7 cellular contexts compared by ENCODE assay signal in the genomic region with DNA sequence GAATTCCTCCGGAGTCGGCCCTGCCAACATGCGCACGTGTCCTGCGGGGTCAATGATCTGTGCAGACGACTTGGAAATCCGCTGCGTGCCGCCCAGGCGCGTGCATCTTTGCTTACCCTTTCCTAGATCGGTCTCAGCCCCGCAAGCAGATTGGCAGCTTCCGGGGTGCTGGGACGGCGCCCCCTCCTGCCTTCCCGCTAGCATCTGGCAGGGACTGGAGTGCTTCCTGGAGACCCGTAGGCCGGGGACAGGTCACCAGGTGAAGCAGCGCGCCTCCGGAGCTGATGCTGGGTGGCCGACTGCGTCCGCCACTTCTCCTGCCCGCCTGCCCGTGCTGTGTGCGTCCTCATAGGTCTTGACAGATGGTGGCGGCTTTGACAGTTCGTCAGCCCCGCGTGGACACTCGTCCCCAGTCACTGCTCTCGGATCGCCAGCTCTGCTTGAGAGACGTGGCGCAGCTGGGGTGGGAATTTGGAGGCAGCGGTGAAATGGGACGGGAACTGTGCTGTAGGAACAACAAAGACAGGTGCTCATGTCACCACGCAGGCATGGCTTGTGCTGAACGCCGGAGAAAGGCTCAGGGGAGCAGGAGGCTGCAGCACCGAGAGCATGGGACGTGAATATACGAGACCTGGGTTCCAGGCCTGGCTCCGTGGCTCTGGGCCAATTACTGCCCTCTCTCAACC. TPM values are rescaled to one million over a fixed set of nuclear protein-coding genes. Genes with fewer than 3 reads are reported as not detected.
A peak's percentile ranks its signal among the peaks of the same experiment; 100 is the strongest.
DNase-seq lines count a peak whose midpoint lies in the region; ATAC-seq, FAIRE-seq and TF ChIP-seq lines count a peak whose summit lies in the region.

No MANE protein-coding gene starts in this region.

- no peaks in the 10 kb centered on the region for H3K9me3 Mint-ChIP-seq in activated naive CD8-positive, alpha-beta T cell treated with anti-CD3 and anti-CD28 coated beads, Interleukin-2, amount 50 U/mL, for 24 hours

- H3K4me1 ChIP-seq in HUES64 (ENCODE audit: insufficient read depth, low read length) (peaks cover 8% of the 10 kb centered on the region; the same call in 1 of the 2 replicates), iPS DF 6.9 (ENCODE audit: control insufficient read depth, insufficient read depth, low read length) (no peaks in the 10 kb centered on the region)

- peak; percentile 43 for ATAC-seq in GM21515 (IDR thresholded peaks at IDR 0.05; ENCODE audit: unreplicated experiment)
- ATAC-seq in activated naive CD8-positive, alpha-beta T cell treated with anti-CD3 and anti-CD28 coated beads, Interleukin-2, amount 50 U/mL, for 24 hours: peak; percentile 42

- H3K4me3 Mint-ChIP-seq in activated naive CD8-positive, alpha-beta T cell treated with anti-CD3 and anti-CD28 coated beads, Interleukin-2, amount 50 U/mL, for 24 hours: peak overlapping the region; percentile 80

- H3K27me3 ChIP-seq in HUES64 (ENCODE audit: insufficient read depth, low read length): peaks cover 65% of the 10 kb centered on the region
- peaks cover 30% of the 10 kb centered on the region for H3K27me3 ChIP-seq in iPS DF 6.9 (ENCODE audit: control insufficient read depth, insufficient read depth, low read length)

- FAIRE-seq in GM12892 (lab: Jason Lieb, UNC): peak; percentile 42

- H3K4me3 ChIP-seq in HUES64 (ENCODE audit: low read length): peak overlapping the region; percentile 54
- H3K4me3 ChIP-seq in iPS DF 6.9 (ENCODE audit: low read length): peak overlapping the region; percentile 31; the same call in 1 of the 2 replicates
- H3K4me3 ChIP-seq in skeletal muscle cell (ENCODE audit: low read depth, low read length): peak overlapping the region; percentile 26

- H3K27me3 Mint-ChIP-seq in activated naive CD8-positive, alpha-beta T cell treated with anti-CD3 and anti-CD28 coated beads, Interleukin-2, amount 50 U/mL, for 24 hours: peaks cover 38% of the 10 kb centered on the region

- H3K27ac ChIP-seq in HUES64 (ENCODE audit: low read depth, low read length): no peak overlapping the region
- no peak overlapping the region for H3K27ac ChIP-seq in iPS DF 6.9 (ENCODE audit: low read length)

- H3K36me3 Mint-ChIP-seq in activated naive CD8-positive, alpha-beta T cell treated with anti-CD3 and anti-CD28 coated beads, Interleukin-2, amount 50 U/mL, for 24 hours (ENCODE audit: low read depth): no peaks in the 10 kb centered on the region

- H3K27ac Mint-ChIP-seq in activated naive CD8-positive, alpha-beta T cell treated with anti-CD3 and anti-CD28 coated beads, Interleukin-2, amount 50 U/mL, for 24 hours: no peak overlapping the region

- H3K4me1 Mint-ChIP-seq in activated naive CD8-positive, alpha-beta T cell treated with anti-CD3 and anti-CD28 coated beads, Interleukin-2, amount 50 U/mL, for 24 hours: peaks cover 19% of the 10 kb centered on the region

- H3K36me3 ChIP-seq in HUES64 (ENCODE audit: insufficient read depth, low read length) (no peaks in the 10 kb centered on the region), iPS DF 6.9 (ENCODE audit: control insufficient read depth, insufficient read depth, low read length) (no peaks in the 10 kb centered on the region)

- H3K9me3 ChIP-seq in HUES64 (ENCODE audit: insufficient read depth, low read depth, low read length) (no peaks in the 10 kb centered on the region), iPS DF 6.9 (ENCODE audit: control insufficient read depth, insufficient read depth, low read length) (no peaks in the 10 kb centered on the region)

- WGBS in HUES64: 2% methylated on average over 46 of the region's 46 CpGs
- no CpG with 5 or more reads among the region's 46 CpGs for WGBS in iPS DF 6.9 (ENCODE audit: insufficient coverage, insufficient read length)

- TF ChIP-seq POLR2A in GM12892 (IDR thresholded peaks at IDR 0.05; ENCODE audit: low read depth, low read length): no peak

- no peak for DNase-seq in GM12892 (ENCODE audit: insufficient read length)
- peak; percentile 9 for DNase-seq in activated naive CD8-positive, alpha-beta T cell treated with anti-CD3 and anti-CD28 coated beads, Interleukin-2, amount 50 U/mL, for 24 hours
- no peak for DNase-seq in iPS DF 6.9 (ENCODE audit: low read depth, low spot score)
- no peak for DNase-seq in skeletal muscle cell (ENCODE audit: low read depth)
- DNase-seq in OCI-M2 (lab: John Stamatoyannopoulos, UW; ENCODE audit: unreplicated experiment): no peak

- H3K9ac ChIP-seq in HUES64 (ENCODE audit: low read depth, low read length): no peak overlapping the region

RNA-seq across cellular contexts. Expression of a gene that starts 21.9 kb away (rescaled TPM):
- polyA plus RNA-seq in GM12892 (2012; ENCODE audit: missing spikeins): not detected
- polyA plus RNA-seq in HUES64 (2013, experiment 1 of 2): not detected
- not detected for polyA plus RNA-seq in HUES64 (2013, experiment 2 of 2)

RNA-seq across cellular contexts. Expression of a gene that starts 37.3 kb away (rescaled TPM):
- polyA plus RNA-seq in GM12892 (2012; ENCODE audit: missing spikeins): not detected
- polyA plus RNA-seq in HUES64 (2013, experiment 1 of 2): 0.20 TPM
- 0.51 TPM for polyA plus RNA-seq in HUES64 (2013, experiment 2 of 2)
